Comparison of ENCODE assay signal across 21 cellular contexts in the genomic region with DNA sequence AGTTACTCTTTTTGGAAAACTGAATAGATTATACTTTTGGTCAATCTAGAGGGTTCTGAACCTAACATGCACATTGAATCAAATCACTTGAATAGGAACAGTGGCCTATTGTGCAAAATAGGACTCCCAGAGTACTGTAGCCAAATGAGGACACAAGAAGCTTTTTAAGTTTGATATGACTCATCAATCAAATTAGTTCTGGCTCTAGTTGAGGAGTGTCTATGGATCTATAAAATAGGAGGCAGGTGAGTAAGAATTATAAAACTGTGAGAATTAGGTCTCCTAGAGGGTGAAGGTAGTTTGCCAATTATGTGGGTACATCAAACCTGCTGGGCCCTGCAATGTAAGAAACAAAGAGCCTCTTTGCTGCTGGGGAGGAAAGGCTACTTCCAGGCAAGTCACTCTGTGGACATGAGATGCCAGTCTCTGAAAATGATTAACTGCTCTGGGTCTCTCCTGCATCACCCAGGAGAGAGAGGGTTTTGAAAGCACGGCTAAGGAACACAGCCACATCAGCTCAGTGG.
DNase-seq lines count a peak whose midpoint lies in the region; ATAC-seq and TF ChIP-seq lines count a peak whose summit lies in the region.
"Had no signal": no experiment of that assay in that cellular context is flagged by ENCODE, and none has a peak within 500 bp of the region (broad histone marks: within the 10 kb centered on the region; RNA-seq: fewer than 3 reads in every experiment).

No MANE protein-coding gene starts in this region.

- H3K9me3 ChIP-seq in testis, result no peaks in the 10 kb centered on the region

- H3K27ac Mint-ChIP-seq in activated T-helper 2 cell treated with anti-CD3 and anti-CD28 coated beads, Interferon-gamma antibody, Interleukin-2, Interleukin-4, amounts not matched to agents 10 μg/mL and 5 μg/mL and 100 μg/mL, durations not matched to agents 14 hours and 24 hours and 36 hours, result no peak overlapping the region
- H3K27ac Mint-ChIP-seq: activated naive CD8-positive, alpha-beta T cell treated with anti-CD3 and anti-CD28 coated beads, Interleukin-2, amount 10 ng/mL, durations not matched to agents 7 days and 5 days; activated T-helper 1 cell treated with anti-CD3 and anti-CD28 coated beads, Interleukin-12 subunit alpha, Interleukin-12 subunit beta, Interleukin-2, Interleukin-4 antibody, amounts not matched to agents 30 ng/mL and 10 ng/mL and 1 ng/mL, durations not matched to agents 14 hours and 24 hours and 36 hours; stimulated activated memory B cell treated with anti-CD40 and anti-IgM and Interleukin-4, amounts not matched to agents 10 μg/mL and 1 μg/mL and 100 μg/mL, for 72 hours had no signal

- no peaks in the 10 kb centered on the region for H3K27me3 ChIP-seq in testis

- no peak for TF ChIP-seq CTCF in testis (IDR thresholded peaks at IDR 0.05)

- ATAC-seq in Right ventricle myocardium superior (ENCODE audit: poor library complexity) (peak; percentile 46), HG02610 (IDR thresholded peaks at IDR 0.05; ENCODE audit: unreplicated experiment) (no peak)
- ATAC-seq: activated CD4-positive, CD25-positive, alpha-beta regulatory T cell treated with anti-CD3 and anti-CD28 coated beads, Interleukin-2, amount 50 U/mL, for 24 hours; stimulated activated memory B cell treated with anti-CD40 and anti-IgM and Interleukin-4, amounts not matched to agents 10 μg/mL and 1 μg/mL and 100 μg/mL, for 72 hours had no signal

- intact Hi-C loops in Right ventricle myocardium superior (cut with DNase I) (no loop called here), cardiac septum (cut with DNase I) (no loop called here), testis (cut with DNase I; ENCODE audit: low total_unique reads) (no loop called here)
- intact Hi-C loops in activated T-helper 2 cell treated with anti-CD3 and anti-CD28 coated beads, Interferon-gamma antibody, Interleukin-2, Interleukin-4, amounts not matched to agents 10 μg/mL and 5 μg/mL and 100 μg/mL, durations not matched to agents 14 hours and 24 hours and 36 hours (cut with micrococcal nuclease), result no loop called here

- H3K9me3 Mint-ChIP-seq in activated T-helper 2 cell treated with anti-CD3 and anti-CD28 coated beads, Interferon-gamma antibody, Interleukin-2, Interleukin-4, amounts not matched to agents 10 μg/mL and 5 μg/mL and 100 μg/mL, durations not matched to agents 14 hours and 24 hours and 36 hours, result no peaks in the 10 kb centered on the region
- H3K9me3 Mint-ChIP-seq: activated naive CD8-positive, alpha-beta T cell treated with anti-CD3 and anti-CD28 coated beads, Interleukin-2, amount 10 ng/mL, durations not matched to agents 7 days and 5 days; activated T-helper 1 cell treated with anti-CD3 and anti-CD28 coated beads, Interleukin-12 subunit alpha, Interleukin-12 subunit beta, Interleukin-2, Interleukin-4 antibody, amounts not matched to agents 30 ng/mL and 10 ng/mL and 1 ng/mL, durations not matched to agents 14 hours and 24 hours and 36 hours; neural crest cell had no signal

- H3K4me3 ChIP-seq in testis, result no peak overlapping the region

- H3K36me3 Mint-ChIP-seq in activated T-helper 2 cell treated with anti-CD3 and anti-CD28 coated beads, Interferon-gamma antibody, Interleukin-2, Interleukin-4, amounts not matched to agents 10 μg/mL and 5 μg/mL and 100 μg/mL, durations not matched to agents 14 hours and 24 hours and 36 hours (ENCODE audit: low read depth), result no peaks in the 10 kb centered on the region
- H3K36me3 Mint-ChIP-seq: stimulated activated memory B cell treated with anti-CD40 and anti-IgM and Interleukin-4, amounts not matched to agents 10 μg/mL and 1 μg/mL and 100 μg/mL, for 72 hours had no signal

- no peak overlapping the region for H3K4me3 Mint-ChIP-seq in activated T-helper 2 cell treated with anti-CD3 and anti-CD28 coated beads, Interferon-gamma antibody, Interleukin-2, Interleukin-4, amounts not matched to agents 10 μg/mL and 5 μg/mL and 100 μg/mL, durations not matched to agents 14 hours and 24 hours and 36 hours (ENCODE audit: low read depth)
- H3K4me3 Mint-ChIP-seq: activated naive CD8-positive, alpha-beta T cell treated with anti-CD3 and anti-CD28 coated beads, Interleukin-2, amount 10 ng/mL, durations not matched to agents 7 days and 5 days; activated T-helper 1 cell treated with anti-CD3 and anti-CD28 coated beads, Interleukin-12 subunit alpha, Interleukin-12 subunit beta, Interleukin-2, Interleukin-4 antibody, amounts not matched to agents 30 ng/mL and 10 ng/mL and 1 ng/mL, durations not matched to agents 14 hours and 24 hours and 36 hours; neural crest cell; stimulated activated memory B cell treated with anti-CD40 and anti-IgM and Interleukin-4, amounts not matched to agents 10 μg/mL and 1 μg/mL and 100 μg/mL, for 72 hours had no signal

- H3K4me1 Mint-ChIP-seq in activated T-helper 2 cell treated with anti-CD3 and anti-CD28 coated beads, Interferon-gamma antibody, Interleukin-2, Interleukin-4, amounts not matched to agents 10 μg/mL and 5 μg/mL and 100 μg/mL, durations not matched to agents 14 hours and 24 hours and 36 hours (ENCODE audit: low read depth), result peaks cover 1% of the 10 kb centered on the region

- no peaks in the 10 kb centered on the region for H3K36me3 ChIP-seq in testis (ENCODE audit: low read depth, missing control alignments)

- no peak for TF ChIP-seq POLR2A in testis (IDR thresholded peaks at IDR 0.05)

- peak overlapping the region; percentile 33 to 60 for H3K27ac ChIP-seq in testis
- H3K27ac ChIP-seq: C4-2B, epithelial cell of prostate had no signal

- DNase-seq in Right ventricle myocardium superior (no peak), cardiac septum (ENCODE audit: low spot score) (no peak), epidermal melanocyte (ENCODE audit: insufficient read length, low spot score) (peak; percentile 30), midbrain (lab: John Stamatoyannopoulos, UW) (peak; percentile 65), testis (peak; percentile 30), SHP77 treated with DMSO at 0.1 percent for 48 hours (lab: John Stamatoyannopoulos, UW) (no peak)
- no peak for DNase-seq in activated T-helper 2 cell treated with anti-CD3 and anti-CD28 coated beads, Interferon-gamma antibody, Interleukin-2, Interleukin-4, amounts not matched to agents 10 μg/mL and 5 μg/mL and 100 μg/mL, durations not matched to agents 14 hours and 24 hours and 36 hours (ENCODE audit: low spot score)
- DNase-seq: activated naive CD8-positive, alpha-beta T cell treated with anti-CD3 and anti-CD28 coated beads, Interleukin-2, amount 10 ng/mL, durations not matched to agents 7 days and 5 days; dermis blood vessel endothelial cell; mesenchymal stem cell; NCI-H187; OCI-M1; T-helper 9 cell; trophoblast cell had no signal

- peaks cover 52% of the 10 kb centered on the region for H3K4me1 ChIP-seq in testis

- peaks cover 20% of the 10 kb centered on the region for H3K27me3 Mint-ChIP-seq in activated T-helper 2 cell treated with anti-CD3 and anti-CD28 coated beads, Interferon-gamma antibody, Interleukin-2, Interleukin-4, amounts not matched to agents 10 μg/mL and 5 μg/mL and 100 μg/mL, durations not matched to agents 14 hours and 24 hours and 36 hours (ENCODE audit: low read depth)

- WGBS in testis, 2 donors, result 39 to 71% methylated on average over 1 of the region's 1 CpG

Comparison
In these comparisons a context has a peak if more than half of its experiments do, and no peak if none do; other contexts are left out.
1. DNase-seq: peak in epidermal melanocyte (single experiment), midbrain (single experiment) and testis (single experiment); none in Right ventricle myocardium superior (single experiment), cardiac septum (single experiment), activated T-helper 2 cell treated with anti-CD3 and anti-CD28 coated beads, Interferon-gamma antibody, Interleukin-2, Interleukin-4, amounts not matched to agents 10 μg/mL and 5 μg/mL and 100 μg/mL, durations not matched to agents 14 hours and 24 hours and 36 hours (single experiment) and SHP77 treated with DMSO at 0.1 percent for 48 hours (single experiment).